Comparison of ENCODE assay signal across 1 cellular context in genomic region chr18:79764131-79764530, GRCh38.
TF ChIP-seq lines count a peak whose summit lies in the region.

No MANE protein-coding gene starts in this region.

TF ChIP-seq in IMR-90, 13 proteins besides CTCF, POLR2A, EP300 and RAD21:
- TF ChIP-seq MAFK (IDR thresholded peaks at IDR 0.05; ENCODE audit: low read depth, low read length) (no peak), CEBPB (IDR thresholded peaks at IDR 0.05; ENCODE audit: low read depth, low read length) (no peak), MXI1 (IDR thresholded peaks at IDR 0.05; ENCODE audit: borderline replicate concordance, low read depth, low read length) (no peak), SMC3 (IDR thresholded peaks at IDR 0.05; ENCODE audit: low read depth, low read length) (no peak), RFX5 (IDR thresholded peaks at IDR 0.05; ENCODE audit: low read depth, low read length) (no peak), MAZ (IDR thresholded peaks at IDR 0.05; ENCODE audit: borderline replicate concordance, low read depth, low read length) (no peak), FOS (IDR thresholded peaks at IDR 0.05; ENCODE audit: low read depth, low read length) (no peak)
- TF ChIP-seq, protein P1, sequence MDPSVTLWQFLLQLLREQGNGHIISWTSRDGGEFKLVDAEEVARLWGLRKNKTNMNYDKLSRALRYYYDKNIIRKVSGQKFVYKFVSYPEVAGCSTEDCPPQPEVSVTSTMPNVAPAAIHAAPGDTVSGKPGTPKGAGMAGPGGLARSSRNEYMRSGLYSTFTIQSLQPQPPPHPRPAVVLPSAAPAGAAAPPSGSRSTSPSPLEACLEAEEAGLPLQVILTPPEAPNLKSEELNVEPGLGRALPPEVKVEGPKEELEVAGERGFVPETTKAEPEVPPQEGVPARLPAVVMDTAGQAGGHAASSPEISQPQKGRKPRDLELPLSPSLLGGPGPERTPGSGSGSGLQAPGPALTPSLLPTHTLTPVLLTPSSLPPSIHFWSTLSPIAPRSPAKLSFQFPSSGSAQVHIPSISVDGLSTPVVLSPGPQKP (IDR thresholded peaks at IDR 0.05; ENCODE audit: borderline replicate concordance, low read depth, low read length), result no peak
